Comparison of ENCODE assay signal across 22 cellular contexts in the genomic region with DNA sequence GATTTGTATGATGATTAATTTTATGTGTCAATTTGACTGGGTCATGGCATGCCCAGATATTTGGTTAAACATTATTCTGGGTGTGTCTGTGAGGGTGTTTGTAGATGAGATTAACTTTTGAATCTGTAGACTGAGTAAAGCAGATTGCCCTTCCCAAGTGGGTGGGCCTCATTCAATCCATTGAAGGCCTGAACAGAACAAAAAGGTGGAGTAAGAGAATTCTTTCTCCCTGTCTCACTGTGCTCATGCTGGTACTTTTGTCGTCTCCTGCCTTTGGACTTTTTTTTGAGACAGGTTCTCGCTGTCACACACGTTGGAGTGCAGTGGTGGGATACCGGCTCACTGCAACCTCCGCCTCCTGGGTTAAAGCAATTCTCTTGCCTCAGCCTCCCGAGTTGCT.
DNase-seq lines count a peak whose midpoint lies in the region; ATAC-seq, FAIRE-seq and TF ChIP-seq lines count a peak whose summit lies in the region.
"Had no signal": no experiment of that assay in that cellular context is flagged by ENCODE, and none has a peak within 500 bp of the region (broad histone marks: within the 10 kb centered on the region; RNA-seq: fewer than 3 reads in every experiment).

No MANE protein-coding gene starts in this region.

- H3K27ac Mint-ChIP-seq in endodermal cell (peak overlapping the region; percentile 48), type B pancreatic cell (peak overlapping the region; percentile 81)
- H3K27ac Mint-ChIP-seq in activated T-cell treated with anti-CD3 and anti-CD28 coated beads, Interleukin-2, amount 50 U/mL, for 24 hours: no peak overlapping the region
- H3K27ac Mint-ChIP-seq: CD4-positive, alpha-beta T cell had no signal

- H3K27me3 Mint-ChIP-seq in endodermal cell (ENCODE audit: insufficient read depth): peaks cover 1% of the 10 kb centered on the region
- no peaks in the 10 kb centered on the region for H3K27me3 Mint-ChIP-seq in type B pancreatic cell
- peaks cover 21% of the 10 kb centered on the region for H3K27me3 Mint-ChIP-seq in activated T-cell treated with anti-CD3 and anti-CD28 coated beads, Interleukin-2, amount 50 U/mL, for 24 hours

- TF ChIP-seq POLR2A in testis (IDR thresholded peaks at IDR 0.05): no peak

- FAIRE-seq in keratinocyte (lab: Jason Lieb, UNC): no peak
- FAIRE-seq: GM12878 had no signal

- TF ChIP-seq CTCF in endodermal cell (conservative IDR thresholded peaks at IDR 0.05) (no peak), keratinocyte (optimal IDR thresholded peaks at IDR 0.05 in 1 of 3, IDR thresholded peaks at IDR 0.05 in 1 of 3, conservative IDR thresholded peaks at IDR 0.05 in 1 of 3; ENCODE audit: extremely low read depth in 1 of 3, insufficient read depth in 2 of 3, low read length in 3 of 3) (no peak), type B pancreatic cell (conservative IDR thresholded peaks at IDR 0.05) (no peak), testis (IDR thresholded peaks at IDR 0.05) (no peak)

- intact Hi-C loops in testis (cut with DNase I; ENCODE audit: low total_unique reads): no loop called here

- peak overlapping the region; percentile 9 for H3K4me2 ChIP-seq in keratinocyte (ENCODE audit: control insufficient read depth, extremely low read depth, insufficient read depth, low read depth, low read length)

- no peaks in the 10 kb centered on the region for H3K79me2 ChIP-seq in keratinocyte (ENCODE audit: control insufficient read depth, insufficient read depth, low read length)

- ATAC-seq in HG03520 (IDR thresholded peaks at IDR 0.05; ENCODE audit: unreplicated experiment): no peak
- ATAC-seq: GM12878 had no signal

- dilution Hi-C loops in keratinocyte (cut with MboI; ENCODE audit: extremely low pct_ligation_motif_present, low sequenced_read_pairs): no loop called here

- H3K9me3 Mint-ChIP-seq in endodermal cell: peaks cover 14% of the 10 kb centered on the region
- peaks cover 7% of the 10 kb centered on the region for H3K9me3 Mint-ChIP-seq in type B pancreatic cell
- H3K9me3 Mint-ChIP-seq in activated T-cell treated with anti-CD3 and anti-CD28 coated beads, Interleukin-2, amount 50 U/mL, for 24 hours: no peaks in the 10 kb centered on the region
- H3K9me3 Mint-ChIP-seq: CD4-positive, alpha-beta T cell had no signal

- DNase-seq in endodermal cell (no peak), keratinocyte (ENCODE audit: low read depth, low spot score) (no peak), type B pancreatic cell (ENCODE audit: extremely low spot score, unreplicated experiment) (no peak), midbrain (lab: John Stamatoyannopoulos, UW) (no peak), testis (no peak)
- no peak for DNase-seq in activated T-cell treated with anti-CD3 and anti-CD28 coated beads, Interleukin-2, amount 50 U/mL, for 24 hours
- DNase-seq: CD4-positive, alpha-beta T cell; COR-L47; DND-41; GOT3; HCEC 1CT; Karpas-422; NCI-H1694; NCI-H2081; NCI-H446; NCI-H526; OCI-M1; SHP77 treated with DMSO at 0.1 percent for 48 hours had no signal

- no peak overlapping the region for H2AFZ ChIP-seq in keratinocyte (ENCODE audit: control insufficient read depth, low read length)

- H3K9me1 ChIP-seq in keratinocyte (ENCODE audit: control insufficient read depth, extremely low read depth, insufficient read depth, low read length): no peaks in the 10 kb centered on the region

- H3K27ac ChIP-seq in HUES48 (ENCODE audit: low read depth, low read length): peak overlapping the region; percentile 28
- H3K27ac ChIP-seq in endodermal cell (ENCODE audit: low read depth, low read length): no peak overlapping the region
- no peak overlapping the region for H3K27ac ChIP-seq in keratinocyte (ENCODE audit: control insufficient read depth, insufficient read depth, low read length)
- H3K27ac ChIP-seq in testis: no peak overlapping the region
- H3K27ac ChIP-seq: SK-N-MC had no signal

- no peak overlapping the region for H3K9ac ChIP-seq in HUES48 (ENCODE audit: low read depth, low read length)
- no peak overlapping the region for H3K9ac ChIP-seq in endodermal cell (ENCODE audit: extremely low read depth, low read length, poor library complexity, severe bottlenecking)
- no peak overlapping the region for H3K9ac ChIP-seq in keratinocyte (ENCODE audit: control insufficient read depth, extremely low read depth, insufficient read depth, low read length)

- peaks cover 12% of the 10 kb centered on the region for H3K4me1 Mint-ChIP-seq in endodermal cell
- peaks cover 9% of the 10 kb centered on the region for H3K4me1 Mint-ChIP-seq in type B pancreatic cell (ENCODE audit: unreplicated experiment)
- H3K4me1 Mint-ChIP-seq in activated T-cell treated with anti-CD3 and anti-CD28 coated beads, Interleukin-2, amount 50 U/mL, for 24 hours (ENCODE audit: low read depth): peaks cover 5% of the 10 kb centered on the region

- H3K36me3 ChIP-seq in HUES48 (ENCODE audit: control insufficient read depth, insufficient read depth, low read length): no peaks in the 10 kb centered on the region
- H3K36me3 ChIP-seq in endodermal cell (ENCODE audit: control insufficient read depth, insufficient read depth, low read length): no peaks in the 10 kb centered on the region
- no peaks in the 10 kb centered on the region for H3K36me3 ChIP-seq in keratinocyte (ENCODE audit: control insufficient read depth in 2 of 2, extremely low read depth in 1 of 2, insufficient read depth in 2 of 2, low read length in 2 of 2)
- H3K36me3 ChIP-seq in testis (ENCODE audit: low read depth, missing control alignments): no peaks in the 10 kb centered on the region

- no peak overlapping the region for H3K4me3 ChIP-seq in HUES48 (ENCODE audit: low read depth, low read length)
- no peak overlapping the region for H3K4me3 ChIP-seq in endodermal cell (ENCODE audit: low read length)
- no peak overlapping the region for H3K4me3 ChIP-seq in keratinocyte (ENCODE audit: control insufficient read depth in 2 of 3, extremely low read depth in 1 of 3, insufficient read depth in 2 of 3, low read depth in 1 of 3, low read length in 3 of 3)
- no peak overlapping the region for H3K4me3 ChIP-seq in testis
- H3K4me3 ChIP-seq: GM12878, SK-N-MC had no signal

- H3K9me3 ChIP-seq in HUES48 (ENCODE audit: control insufficient read depth, insufficient read depth, low read length) (no peaks in the 10 kb centered on the region; the same call in 1 of the 2 replicates), endodermal cell (ENCODE audit: control insufficient read depth, low read length) (peaks cover 14% of the 10 kb centered on the region), keratinocyte (ENCODE audit: control insufficient read depth, low read depth, low read length) (no peaks in the 10 kb centered on the region), testis (no peaks in the 10 kb centered on the region)

- 82 to 94% methylated on average over 5 to 6 of the region's 6 CpGs for WGBS in endodermal cell (ENCODE audit: insufficient coverage in 1 of 2, insufficient read length in 1 of 2), 2 experiments
- WGBS in testis, 2 donors: 90 to 92% methylated on average over 6 of the region's 6 CpGs

- H3K4me3 Mint-ChIP-seq in endodermal cell: no peak overlapping the region
- no peak overlapping the region for H3K4me3 Mint-ChIP-seq in type B pancreatic cell
- no peak overlapping the region for H3K4me3 Mint-ChIP-seq in activated T-cell treated with anti-CD3 and anti-CD28 coated beads, Interleukin-2, amount 50 U/mL, for 24 hours
- H3K4me3 Mint-ChIP-seq: CD4-positive, alpha-beta T cell had no signal

- H3K4me1 ChIP-seq in HUES48 (ENCODE audit: control insufficient read depth, insufficient read depth, low read length) (no peaks in the 10 kb centered on the region), endodermal cell (ENCODE audit: control insufficient read depth, insufficient read depth, low read length) (peaks cover 3% of the 10 kb centered on the region), keratinocyte (ENCODE audit: control insufficient read depth, extremely low read depth, insufficient read depth, low read length) (peaks cover 42% of the 10 kb centered on the region), testis (no peaks in the 10 kb centered on the region)

- no peaks in the 10 kb centered on the region for H3K27me3 ChIP-seq in HUES48 (ENCODE audit: control insufficient read depth, insufficient read depth, low read length)
- no peaks in the 10 kb centered on the region for H3K27me3 ChIP-seq in endodermal cell (ENCODE audit: control insufficient read depth, insufficient read depth, low read length, poor library complexity, severe bottlenecking)
- H3K27me3 ChIP-seq in keratinocyte (ENCODE audit: control insufficient read depth, extremely low read depth, insufficient read depth, low read length): no peaks in the 10 kb centered on the region
- H3K27me3 ChIP-seq in testis: no peaks in the 10 kb centered on the region

- no peaks in the 10 kb centered on the region for H4K20me1 ChIP-seq in keratinocyte (ENCODE audit: control insufficient read depth, extremely low read depth, insufficient read depth, low read length)

- H3K36me3 Mint-ChIP-seq in endodermal cell (ENCODE audit: low read depth) (no peaks in the 10 kb centered on the region), type B pancreatic cell (no peaks in the 10 kb centered on the region)
- no peaks in the 10 kb centered on the region for H3K36me3 Mint-ChIP-seq in activated T-cell treated with anti-CD3 and anti-CD28 coated beads, Interleukin-2, amount 50 U/mL, for 24 hours (ENCODE audit: low read depth)
